13 cellular contexts compared by ENCODE assay signal in the genomic region with DNA sequence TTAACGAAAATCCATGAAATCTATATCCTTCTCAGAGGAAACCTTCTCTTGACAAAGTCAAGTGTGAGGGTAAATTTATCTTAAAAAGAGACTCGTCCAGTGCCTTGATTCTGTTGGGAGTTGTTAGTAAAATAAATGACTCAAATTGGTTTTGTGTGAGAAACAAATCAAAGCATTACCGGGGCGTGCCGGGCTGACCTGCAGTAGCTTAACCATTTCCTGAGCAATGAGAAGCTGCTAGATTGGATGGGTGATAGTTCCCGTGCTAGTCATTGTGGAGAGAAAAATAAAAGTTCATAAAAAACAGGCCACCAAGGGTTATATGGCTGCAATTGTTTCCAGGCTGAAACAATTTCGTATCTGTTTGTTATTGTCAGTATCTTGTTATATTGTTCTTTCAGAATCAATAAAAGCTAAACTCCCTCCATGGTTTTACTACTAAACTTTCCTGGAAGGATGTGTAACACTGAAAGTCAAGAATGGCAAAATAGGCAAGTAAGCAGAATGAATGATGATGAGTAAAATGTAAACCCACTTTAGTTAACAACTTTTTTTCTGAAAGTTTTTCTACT.
DNase-seq lines count a peak whose midpoint lies in the region; ATAC-seq, FAIRE-seq and TF ChIP-seq lines count a peak whose summit lies in the region.
"Had no signal": no experiment of that assay in that cellular context is flagged by ENCODE, and none has a peak within 500 bp of the region (broad histone marks: within the 10 kb centered on the region; RNA-seq: fewer than 3 reads in every experiment).

No MANE protein-coding gene starts in this region.

- H3K4me3 Mint-ChIP-seq in activated CD8-positive, alpha-beta memory T cell treated with anti-CD3 and anti-CD28 coated beads, Interleukin-2, amount 10 ng/mL, durations not matched to agents 7 days and 5 days: peak overlapping the region; percentile 1

- no peaks in the 10 kb centered on the region for H3K36me3 Mint-ChIP-seq in activated CD8-positive, alpha-beta memory T cell treated with anti-CD3 and anti-CD28 coated beads, Interleukin-2, amount 10 ng/mL, durations not matched to agents 7 days and 5 days

- peaks cover 42% of the 10 kb centered on the region for H3K27me3 Mint-ChIP-seq in activated CD8-positive, alpha-beta memory T cell treated with anti-CD3 and anti-CD28 coated beads, Interleukin-2, amount 10 ng/mL, durations not matched to agents 7 days and 5 days

- peak; percentile 71 for ATAC-seq in activated CD8-positive, alpha-beta memory T cell treated with anti-CD3 and anti-CD28 coated beads, Interleukin-2, amount 10 ng/mL, durations not matched to agents 7 days and 5 days
- ATAC-seq in SK-N-SH treated with all-trans-retinoic acid at 6 μM for 48 hours: peak; percentile 49

- H3K36me3 ChIP-seq in ovary: no peaks in the 10 kb centered on the region

- peak; percentile 59 for DNase-seq in activated CD8-positive, alpha-beta memory T cell treated with anti-CD3 and anti-CD28 coated beads, Interleukin-2, amount 10 ng/mL, durations not matched to agents 7 days and 5 days
- no peak for DNase-seq in activated CD8-positive, alpha-beta memory T cell treated with anti-CD3 and anti-CD28 coated beads, Interleukin-2, amount 50 U/mL, for 48 hours
- DNase-seq in glomerular endothelial cell (ENCODE audit: extremely low read depth, low read depth, low spot score) (peak; percentile 55), urothelium cell line (ENCODE audit: low spot score) (peak; percentile 12), hippocampal formation (lab: John Stamatoyannopoulos, UW) (no peak), ovary (no peak), NCI-H1694 treated with DMSO at 0.1 percent for 48 hours (lab: John Stamatoyannopoulos, UW) (no peak)
- DNase-seq: activated CD4-positive, CD25-positive, alpha-beta regulatory T cell; activated gamma-delta T cell treated with Interleukin-2 at 50 U/mL for 16 hours; effector CD4-positive, alpha-beta T cell; NCI-H2029 treated with DMSO at 0.1 percent for 48 hours; stimulated activated naive CD4-positive, alpha-beta T cell treated with Interleukin-2 at 50 U/mL for 16 hours had no signal

- TF ChIP-seq POLR2A in ovary (IDR thresholded peaks at IDR 0.05): no peak

- H3K27ac ChIP-seq in ovary: no peak overlapping the region

- no peaks in the 10 kb centered on the region for H3K9me3 ChIP-seq in ovary

- H3K4me1 Mint-ChIP-seq in activated CD8-positive, alpha-beta memory T cell treated with anti-CD3 and anti-CD28 coated beads, Interleukin-2, amount 10 ng/mL, durations not matched to agents 7 days and 5 days: peaks cover 16% of the 10 kb centered on the region

- no peak overlapping the region for H3K27ac Mint-ChIP-seq in activated CD8-positive, alpha-beta memory T cell treated with anti-CD3 and anti-CD28 coated beads, Interleukin-2, amount 10 ng/mL, durations not matched to agents 7 days and 5 days

- 15 to 18% (median 18%) methylated on average over 7 of the region's 7 CpGs for WGBS in ovary, 3 donors

- CTCF ChIA-PET in activated CD8-positive, alpha-beta memory T cell treated with anti-CD3 and anti-CD28 coated beads, Interleukin-2, amount 10 ng/mL, durations not matched to agents 7 days and 5 days (lab: Charles Lee): no interaction called here

- no peaks in the 10 kb centered on the region for H3K27me3 ChIP-seq in ovary

- intact Hi-C loops in ovary (cut with DNase I): no loop called here

- peaks cover 5% of the 10 kb centered on the region for H3K4me1 ChIP-seq in ovary (ENCODE audit: insufficient read depth)

- TF ChIP-seq EP300 in ovary (IDR thresholded peaks at IDR 0.05): no peak

- no peak for TF ChIP-seq CTCF in ovary (IDR thresholded peaks at IDR 0.05)

- H3K9me3 Mint-ChIP-seq in activated CD8-positive, alpha-beta memory T cell treated with anti-CD3 and anti-CD28 coated beads, Interleukin-2, amount 10 ng/mL, durations not matched to agents 7 days and 5 days (ENCODE audit: low read depth): peaks cover 1% of the 10 kb centered on the region

- FAIRE-seq in urothelium cell line (lab: Jason Lieb, UNC): no peak

- no peak overlapping the region for H3K4me3 ChIP-seq in ovary

TF ChIP-seq in SK-N-SH treated with all-trans-retinoic acid at 6 μM for 48 hours, 23 proteins besides CTCF, POLR2A, EP300 and RAD21:
- TF ChIP-seq, protein P1, sequence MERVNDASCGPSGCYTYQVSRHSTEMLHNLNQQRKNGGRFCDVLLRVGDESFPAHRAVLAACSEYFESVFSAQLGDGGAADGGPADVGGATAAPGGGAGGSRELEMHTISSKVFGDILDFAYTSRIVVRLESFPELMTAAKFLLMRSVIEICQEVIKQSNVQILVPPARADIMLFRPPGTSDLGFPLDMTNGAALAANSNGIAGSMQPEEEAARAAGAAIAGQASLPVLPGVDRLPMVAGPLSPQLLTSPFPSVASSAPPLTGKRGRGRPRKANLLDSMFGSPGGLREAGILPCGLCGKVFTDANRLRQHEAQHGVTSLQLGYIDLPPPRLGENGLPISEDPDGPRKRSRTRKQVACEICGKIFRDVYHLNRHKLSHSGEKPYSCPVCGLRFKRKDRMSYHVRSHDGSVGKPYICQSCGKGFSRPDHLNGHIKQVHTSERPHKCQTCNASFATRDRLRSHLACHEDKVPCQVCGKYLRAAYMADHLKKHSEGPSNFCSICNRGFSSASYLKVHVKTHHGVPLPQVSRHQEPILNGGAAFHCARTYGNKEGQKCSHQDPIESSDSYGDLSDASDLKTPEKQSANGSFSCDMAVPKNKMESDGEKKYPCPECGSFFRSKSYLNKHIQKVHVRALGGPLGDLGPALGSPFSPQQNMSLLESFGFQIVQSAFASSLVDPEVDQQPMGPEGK (CRISPR knock-in tag; IDR thresholded peaks at IDR 0.05; ENCODE audit: borderline replicate concordance): no peak
- TF ChIP-seq SNAI2 (CRISPR knock-in tag; IDR thresholded peaks at IDR 0.05): 0 out of 2 replicates have a peak, but pooled peaks have one; percentile 42
- TF ChIP-seq ISL1 (CRISPR knock-in tag; IDR thresholded peaks at IDR 0.05): 0 out of 2 replicates have a peak, but pooled peaks have one; percentile 4
TF ChIP-seq in SK-N-SH treated with all-trans-retinoic acid at 6 μM for 48 hours: peak in this region for 2.

Comparison
In these comparisons a context has a peak if more than half of its experiments do, and no peak if none do; other contexts are left out.
1. DNase-seq: peak in activated CD8-positive, alpha-beta memory T cell treated with anti-CD3 and anti-CD28 coated beads, Interleukin-2, amount 10 ng/mL, durations not matched to agents 7 days and 5 days (single experiment), glomerular endothelial cell (single experiment) and urothelium cell line (single experiment); none in activated CD8-positive, alpha-beta memory T cell treated with anti-CD3 and anti-CD28 coated beads, Interleukin-2, amount 50 U/mL, for 48 hours (single experiment), hippocampal formation (0 of 2), ovary (0 of 5) and NCI-H1694 treated with DMSO at 0.1 percent for 48 hours (single experiment).